23 cellular contexts compared by ENCODE assay signal in genomic region chr4:110290511-110290910, GRCh38.
"Had no signal": no experiment of that assay in that cellular context is flagged by ENCODE, and none has a peak within 500 bp of the region (broad histone marks: within the 10 kb centered on the region; RNA-seq: fewer than 3 reads in every experiment).

No MANE protein-coding gene starts in this region.

- H3K27ac ChIP-seq: colonic mucosa, coronary artery, epithelial cell of prostate, esophagus muscularis mucosa, esophagus squamous epithelium, foreskin keratinocyte, gastrocnemius medialis, gastroesophageal sphincter, heart left ventricle, heart right ventricle had no signal

- DNase-seq: colonic mucosa; cortex of kidney; dermis blood vessel endothelial cell; dorsolateral prefrontal cortex; effector CD4-positive, alpha-beta T cell; effector CD8-positive, alpha-beta T cell; effector memory CD4-positive, alpha-beta T cell; effector memory CD8-positive, alpha-beta T cell; endodermal cell; erythroblast; esophagus squamous epithelium; foreskin fibroblast; foreskin keratinocyte; foreskin melanocyte; gastrocnemius medialis; glutamatergic neuron; heart left ventricle; heart right ventricle had no signal

- H3K27me3 ChIP-seq: colonic mucosa, dorsolateral prefrontal cortex, foreskin keratinocyte, gastrocnemius medialis, gastroesophageal sphincter had no signal

- H3K4me3 ChIP-seq: colonic mucosa, coronary artery, dorsolateral prefrontal cortex, esophagus muscularis mucosa, esophagus squamous epithelium, gastrocnemius medialis, gastroesophageal sphincter, heart left ventricle, heart right ventricle had no signal

- H3K4me1 ChIP-seq: colonic mucosa, esophagus muscularis mucosa, gastroesophageal sphincter, heart left ventricle, heart right ventricle had no signal

- H3K36me3 ChIP-seq: colonic mucosa, esophagus muscularis mucosa, esophagus squamous epithelium, gastrocnemius medialis, gastroesophageal sphincter, heart left ventricle, heart right ventricle had no signal

- H3K9me3 ChIP-seq: colonic mucosa, esophagus muscularis mucosa, esophagus squamous epithelium, gastrocnemius medialis, gastroesophageal sphincter, heart left ventricle, heart right ventricle had no signal

- ATAC-seq: effector memory CD8-positive, alpha-beta T cell; esophagus mucosa; foreskin keratinocyte; gastrocnemius medialis; gastroesophageal sphincter; heart left ventricle; heart right ventricle had no signal
